29 cellular contexts compared by ENCODE assay signal in the genomic region with DNA sequence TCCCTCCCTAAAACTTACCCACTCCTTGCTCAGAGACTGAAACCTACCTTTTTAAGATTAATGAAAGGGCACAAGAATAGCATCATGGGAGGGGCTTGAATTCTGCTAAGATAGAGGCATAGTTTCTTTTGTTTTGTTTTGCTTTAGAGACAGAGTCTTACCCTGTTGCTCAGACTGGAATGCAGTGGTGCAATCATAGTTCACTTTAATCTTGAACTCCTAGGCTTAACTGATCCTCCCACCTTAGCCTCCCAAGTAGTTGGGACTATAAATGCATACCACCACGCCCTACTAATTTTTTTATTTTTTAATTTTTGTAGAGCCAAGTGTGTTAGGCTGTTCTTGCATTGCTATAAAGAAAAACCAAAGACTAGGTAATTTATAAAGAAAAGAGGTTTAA. TPM values are rescaled to one million over a fixed set of nuclear protein-coding genes. Genes with fewer than 3 reads are reported as not detected.
"Had no signal": no experiment of that assay in that cellular context is flagged by ENCODE, and none has a peak within 500 bp of the region (broad histone marks: within the 10 kb centered on the region; RNA-seq: fewer than 3 reads in every experiment).

No MANE protein-coding gene starts in this region.

- H3K27ac Mint-ChIP-seq: naive thymus-derived CD8-positive, alpha-beta T cell; natural killer cell treated with Interleukin-12 subunit alpha and Interleukin-12 subunit beta and Interleukin-15 and Interleukin-18, amount 100 ng/mL, for 72 hours; nephron progenitor cell; progenitor cell of endocrine pancreas; stimulated activated memory B cell treated with anti-CD40 and anti-IgM and Interleukin-4, amounts not matched to agents 10 μg/mL and 1 μg/mL and 100 μg/mL, for 72 hours had no signal

- H3K27me3 ChIP-seq: neutrophil, pancreas, right lobe of liver, sigmoid colon, suprapubic skin, testis, tibial artery, transverse colon, upper lobe of left lung, vagina had no signal

- H3K4me3 Mint-ChIP-seq: naive thymus-derived CD8-positive, alpha-beta T cell; natural killer cell treated with Interleukin-12 subunit alpha and Interleukin-12 subunit beta and Interleukin-15 and Interleukin-18, amount 100 ng/mL, for 72 hours; nephron progenitor cell; neural crest cell; stimulated activated memory B cell treated with anti-CD40 and anti-IgM and Interleukin-4, amounts not matched to agents 10 μg/mL and 1 μg/mL and 100 μg/mL, for 72 hours; stimulated activated naive CD8-positive, alpha-beta T cell treated with anti-CD3 and anti-CD28 coated beads, Interleukin-15, amount 100 ng/mL, for 72 hours had no signal

- H3K36me3 ChIP-seq: neutrophil, pancreas, right lobe of liver, sigmoid colon, suprapubic skin, tibial artery, transverse colon, upper lobe of left lung, vagina had no signal

- H3K4me1 Mint-ChIP-seq: naive thymus-derived CD8-positive, alpha-beta T cell; stimulated activated memory B cell treated with anti-CD40 and anti-IgM and Interleukin-4, amounts not matched to agents 10 μg/mL and 1 μg/mL and 100 μg/mL, for 72 hours; stimulated activated naive CD8-positive, alpha-beta T cell treated with anti-CD3 and anti-CD28 coated beads, Interleukin-15, amount 100 ng/mL, for 72 hours had no signal

- H3K9me3 Mint-ChIP-seq: natural killer cell treated with Interleukin-12 subunit alpha and Interleukin-12 subunit beta and Interleukin-15 and Interleukin-18, amount 100 ng/mL, for 72 hours had no signal

- DNase-seq: naive thymus-derived CD8-positive, alpha-beta T cell; nephron progenitor cell; nucleus accumbens; pancreas; posterior cingulate gyrus; psoas muscle; right cardiac atrium; right lobe of liver; sigmoid colon; small intestine; stimulated activated CD4-positive, alpha-beta T cell treated with anti-CD3 and anti-CD28 coated beads, Interleukin-15, amount 100 ng/mL, for 24 hours; stimulated activated CD4-positive, alpha-beta T cell treated with anti-CD3 and anti-CD28 coated beads, Interleukin-4, amount 100 ng/mL, for 1 hour; stimulated activated CD4-positive, alpha-beta T cell treated with anti-CD3 and anti-CD28 coated beads, Interleukin-4, amount 100 ng/mL, for 4 hours; stimulated activated CD8-positive, alpha-beta memory T cell treated with anti-CD3 and anti-CD28 coated beads, Interleukin-4, amount 100 ng/mL, for 48 hours; stimulated activated naive CD4-positive, alpha-beta T cell; stimulated activated naive CD8-positive, alpha-beta T cell treated with anti-CD3 and anti-CD28 coated beads, Interleukin-15, amount 100 ng/mL, for 72 hours; stimulated activated naive CD8-positive, alpha-beta T cell treated with anti-CD3 and anti-CD28 coated beads, Interleukin-15, Interleukin-2, amounts not matched to agents 100 U/mL and 50 U/mL, for 24 hours; substantia nigra; testis; tibial artery; transverse colon; upper lobe of left lung had no signal

- H3K4me1 ChIP-seq: pancreas, psoas muscle, right lobe of liver, sigmoid colon, suprapubic skin, testis, tibial artery, transverse colon, upper lobe of left lung, vagina had no signal

- H3K9me3 ChIP-seq: pancreas, right lobe of liver, suprapubic skin, testis had no signal

- H3K27ac ChIP-seq: neutrophil, pancreas, psoas muscle, right lobe of liver, sigmoid colon, suprapubic skin, testis, tibial artery, transverse colon, upper lobe of left lung, vagina had no signal

- H3K36me3 Mint-ChIP-seq: natural killer cell treated with Interleukin-12 subunit alpha and Interleukin-12 subunit beta and Interleukin-15 and Interleukin-18, amount 100 ng/mL, for 72 hours had no signal

- H3K27me3 Mint-ChIP-seq: progenitor cell of endocrine pancreas; stimulated activated memory B cell treated with anti-CD40 and anti-IgM and Interleukin-4, amounts not matched to agents 10 μg/mL and 1 μg/mL and 100 μg/mL, for 72 hours; stimulated activated naive CD8-positive, alpha-beta T cell treated with anti-CD3 and anti-CD28 coated beads, Interleukin-15, amount 100 ng/mL, for 72 hours had no signal

- H3K4me3 ChIP-seq: pancreas, psoas muscle, right lobe of liver, sigmoid colon, suprapubic skin, testis, tibial artery, transverse colon, upper lobe of left lung, vagina had no signal

RNA-seq across cellular contexts. Expression of gene CPN1, which starts 54.3 kb away (rescaled TPM):
- polyA plus RNA-seq: naive thymus-derived CD8-positive, alpha-beta T cell; pancreas; psoas muscle; right cardiac atrium; small intestine had no signal
